Comparison of ENCODE assay signal across 27 cellular contexts in genomic region chr9:134634190-134634589, GRCh38. TPM values are rescaled to one million over a fixed set of nuclear protein-coding genes. Genes with fewer than 3 reads are reported as not detected.
DNase-seq lines count a peak whose midpoint lies in the region; ATAC-seq and TF ChIP-seq lines count a peak whose summit lies in the region.
"Had no signal": no experiment of that assay in that cellular context is flagged by ENCODE, and none has a peak within 500 bp of the region (broad histone marks: within the 10 kb centered on the region; RNA-seq: fewer than 3 reads in every experiment).

No MANE protein-coding gene starts in this region.

- H2BK20ac ChIP-seq in IMR-90 (ENCODE audit: low read depth, low read length), result no peak overlapping the region

- WGBS in IMR-90 (ENCODE audit: extremely low coverage in 2 of 2, insufficient read length in 1 of 2), 2 experiments, result 92% methylated on average over 9 of the region's 9 CpGs; no CpG with 5 or more reads in 1 of the 2 experiments

- H3K27me3 ChIP-seq in IMR-90 (ENCODE audit: control insufficient read depth, insufficient read depth, low read length), result no peaks in the 10 kb centered on the region
- H3K27me3 ChIP-seq: esophagus muscularis mucosa, foreskin keratinocyte had no signal

- in situ Hi-C loops in IMR-90 (cut with MboI; ENCODE audit: low sequenced_read_pairs), result no loop called here

- TF ChIP-seq POLR2A in IMR-90 (IDR thresholded peaks at IDR 0.05; ENCODE audit: low read depth, low read length), result no peak

- no peak overlapping the region for H4K8ac ChIP-seq in IMR-90 (ENCODE audit: low read depth in 2 of 2, low read length in 2 of 2)

- peak overlapping the region; percentile 67 for H3K27ac Mint-ChIP-seq in stimulated activated effector memory CD8-positive, alpha-beta T cell treated with anti-CD3 and anti-CD28 coated beads, Interleukin-12 subunit alpha, Interleukin-12 subunit beta, amount 100 ng/mL, for 72 hours
- H3K27ac Mint-ChIP-seq: activated CD8-positive, alpha-beta T cell treated with anti-CD3 and anti-CD28 coated beads for 36 hours; CD8-positive, alpha-beta memory T cell; T-helper 2 cell treated with Interferon-gamma antibody and Interleukin-4, amounts not matched to agents 5 μg/mL and 100 μg/mL, for 36 hours had no signal

- peak; percentile 1 for DNase-seq in activated naive CD4-positive, alpha-beta T cell treated with anti-CD3 and anti-CD28 coated beads, Interleukin-2, amount 50 U/mL, for 16 hours
- no peak for DNase-seq in activated naive CD4-positive, alpha-beta T cell treated with Interleukin-2 at 50 U/mL for 16 hours
- DNase-seq in IMR-90 (no peak), mesenteric fat pad (ENCODE audit: low spot score) (peak; percentile 87), RWPE1 (ENCODE audit: low spot score) (no peak), iPS-NIHi11 (ENCODE audit: low spot score) (no peak), putamen (ENCODE audit: low spot score) (no peak)
- no peak for DNase-seq in stimulated activated effector memory CD8-positive, alpha-beta T cell treated with anti-CD3 and anti-CD28 coated beads, Interleukin-12 subunit alpha, Interleukin-12 subunit beta, amount 100 ng/mL, for 72 hours (ENCODE audit: low spot score in 2 of 2)
- DNase-seq: activated CD8-positive, alpha-beta T cell treated with anti-CD3 and anti-CD28 coated beads for 36 hours; activated gamma-delta T cell; AML-193; foreskin keratinocyte; mesenchymal stem cell; NCI-H1436 treated with DMSO at 0.1 percent for 48 hours; NCI-H2081 treated with DMSO at 0.1 percent for 48 hours; NCI-H226; NCI-H526 treated with DMSO at 0.1 percent for 48 hours; PC-9; SHP77 treated with DMSO at 0.1 percent for 48 hours; stimulated activated CD4-positive, alpha-beta T cell treated with anti-CD3 and anti-CD28 coated beads, Interleukin-15, amount 100 ng/mL, for 24 hours; stimulated activated CD4-positive, alpha-beta T cell treated with anti-CD3 and anti-CD28 coated beads, Interleukin-4, amount 100 ng/mL, for 4 hours had no signal

- H3K36me3 Mint-ChIP-seq in stimulated activated effector memory CD8-positive, alpha-beta T cell treated with anti-CD3 and anti-CD28 coated beads, Interleukin-12 subunit alpha, Interleukin-12 subunit beta, amount 100 ng/mL, for 72 hours, result no peaks in the 10 kb centered on the region
- H3K36me3 Mint-ChIP-seq: CD8-positive, alpha-beta memory T cell had no signal

- TF ChIP-seq CTCF in IMR-90 (conservative IDR thresholded peaks at IDR 0.05; ENCODE audit: low read depth, low read length) (no peak), RWPE1 (conservative IDR thresholded peaks at IDR 0.05; ENCODE audit: low read depth) (no peak)

- H3K4me1 ChIP-seq in IMR-90 (ENCODE audit: control insufficient read depth, insufficient read depth, low read length), result peaks cover 2% of the 10 kb centered on the region; the same call in 1 of the 2 replicates
- H3K4me1 ChIP-seq: esophagus muscularis mucosa, foreskin keratinocyte, prostate gland had no signal

- no peak overlapping the region; the same call in 1 of the 2 replicates for H2AK5ac ChIP-seq in IMR-90 (ENCODE audit: low read depth, low read length)

- no peak overlapping the region for H3K23ac ChIP-seq in IMR-90 (ENCODE audit: low read depth, low read length)

- H2AFZ ChIP-seq in IMR-90 (replicated peaks; ENCODE audit: low read length, poor library complexity), result no peak overlapping the region
- H2AFZ ChIP-seq: PC-9 had no signal

- no peak overlapping the region for H3K4ac ChIP-seq in IMR-90 (ENCODE audit: low read depth, low read length)

- CTCF ChIA-PET in IMR-90 (lab: Yijun Ruan, JAX), result no interaction called here
- CTCF ChIA-PET in RWPE1 (lab: Yijun Ruan, JAX), result interaction anchor here (0.6 kb wide), 1 partner anchor 186 kb away, joined by 3 read pairs; no protein-coding TSS in a partner anchor

- no peak for TF ChIP-seq RAD21 in IMR-90 (IDR thresholded peaks at IDR 0.05; ENCODE audit: low read length)

- ATAC-seq in IMR-90 (ENCODE audit: low read depth), result no peak
- no peak for ATAC-seq in stimulated activated effector memory CD8-positive, alpha-beta T cell treated with anti-CD3 and anti-CD28 coated beads, Interleukin-12 subunit alpha, Interleukin-12 subunit beta, amount 100 ng/mL, for 72 hours
- ATAC-seq: A549; activated CD8-positive, alpha-beta T cell treated with anti-CD3 and anti-CD28 coated beads for 36 hours; foreskin keratinocyte had no signal

- H3K27ac ChIP-seq in IMR-90 (ENCODE audit: insufficient read depth, low read length) (no peak overlapping the region), RWPE1 (no peak overlapping the region)
- H3K27ac ChIP-seq: esophagus muscularis mucosa, foreskin keratinocyte, PC-9, prostate gland had no signal

- no peak overlapping the region for H4K91ac ChIP-seq in IMR-90 (ENCODE audit: insufficient read depth, low read depth, low read length)

- H2BK5ac ChIP-seq in IMR-90 (ENCODE audit: low read depth, low read length, poor library complexity, severe bottlenecking), result no peak overlapping the region

- no TSS peak for BruUV-seq in IMR-90 (replicated peaks; lab: Mats Ljungman, UMichigan)

- intact Hi-C loops in IMR-90 (cut with micrococcal nuclease), result no loop called here

- no peak overlapping the region for H2BK120ac ChIP-seq in IMR-90 (ENCODE audit: low read depth, low read length)

- no peak overlapping the region for H2BK15ac ChIP-seq in IMR-90 (ENCODE audit: low read depth, low read length)

- H3K4me1 Mint-ChIP-seq in stimulated activated effector memory CD8-positive, alpha-beta T cell treated with anti-CD3 and anti-CD28 coated beads, Interleukin-12 subunit alpha, Interleukin-12 subunit beta, amount 100 ng/mL, for 72 hours, result no peaks in the 10 kb centered on the region
- H3K4me1 Mint-ChIP-seq: CD8-positive, alpha-beta memory T cell; central memory CD8-positive, alpha-beta T cell had no signal

- no peaks in the 10 kb centered on the region for H3K9me3 Mint-ChIP-seq in stimulated activated effector memory CD8-positive, alpha-beta T cell treated with anti-CD3 and anti-CD28 coated beads, Interleukin-12 subunit alpha, Interleukin-12 subunit beta, amount 100 ng/mL, for 72 hours
- H3K9me3 Mint-ChIP-seq: activated CD8-positive, alpha-beta T cell treated with anti-CD3 and anti-CD28 coated beads for 36 hours; CD8-positive, alpha-beta memory T cell; central memory CD8-positive, alpha-beta T cell; T-helper 2 cell treated with Interferon-gamma antibody and Interleukin-4, amounts not matched to agents 5 μg/mL and 100 μg/mL, for 36 hours had no signal

- peak overlapping the region; percentile 70 for H2AK9ac ChIP-seq in IMR-90 (replicated peaks; ENCODE audit: low read depth, low read length, poor library complexity)

- H3K9ac ChIP-seq in IMR-90 (ENCODE audit: low read depth, low read length), result no peak overlapping the region

- dilution Hi-C loops in IMR-90 (cut with HindIII; ENCODE audit: low sequenced_read_pairs, unreplicated experiment), result no loop called here

- POLR2A ChIA-PET in IMR-90 (lab: Charles Lee; ENCODE audit: unreplicated experiment) (no interaction called here), RWPE1 (lab: Yijun Ruan, JAX; ENCODE audit: low non-redundant PET) (no interaction called here)

- H3K4me3 ChIP-seq in IMR-90 (ENCODE audit: insufficient read depth, low read depth, low read length), result no peak overlapping the region
- H3K4me3 ChIP-seq: A549, esophagus muscularis mucosa, PC-9, prostate gland had no signal

- H4K5ac ChIP-seq in IMR-90 (ENCODE audit: low read depth, low read length), result no peak overlapping the region

- H3K14ac ChIP-seq in IMR-90 (replicated peaks; ENCODE audit: low read depth, low read length), result no peak overlapping the region

- H3K18ac ChIP-seq in IMR-90 (ENCODE audit: low read depth, low read length), result no peak overlapping the region

- H3K79me1 ChIP-seq in IMR-90 (ENCODE audit: low read depth in 1 of 2, low read length in 2 of 2), result no peaks in the 10 kb centered on the region

- H3K56ac ChIP-seq in IMR-90 (ENCODE audit: extremely low read depth, insufficient read depth, low read length), result no peak overlapping the region

- H4K20me1 ChIP-seq in IMR-90 (ENCODE audit: insufficient read depth, low read length), result no peaks in the 10 kb centered on the region

- no peaks in the 10 kb centered on the region for H3K36me3 ChIP-seq in IMR-90 (ENCODE audit: control insufficient read depth, insufficient read depth, low read length)
- H3K36me3 ChIP-seq: esophagus muscularis mucosa, prostate gland had no signal

- H3K9me1 ChIP-seq in IMR-90 (ENCODE audit: insufficient read depth, low read length), result peaks cover 5% of the 10 kb centered on the region; the same call in 1 of the 2 replicates

- H3K4me3 Mint-ChIP-seq in stimulated activated effector memory CD8-positive, alpha-beta T cell treated with anti-CD3 and anti-CD28 coated beads, Interleukin-12 subunit alpha, Interleukin-12 subunit beta, amount 100 ng/mL, for 72 hours, result no peak overlapping the region
- H3K4me3 Mint-ChIP-seq: activated CD8-positive, alpha-beta T cell treated with anti-CD3 and anti-CD28 coated beads for 36 hours; CD8-positive, alpha-beta memory T cell; central memory CD8-positive, alpha-beta T cell; T-helper 2 cell treated with Interferon-gamma antibody and Interleukin-4, amounts not matched to agents 5 μg/mL and 100 μg/mL, for 36 hours had no signal

- no peak overlapping the region for H3K4me2 ChIP-seq in IMR-90 (ENCODE audit: low read depth, low read length)
- H3K4me2 ChIP-seq: A549, PC-9 had no signal

- H3K9me3 ChIP-seq in IMR-90 (ENCODE audit: control insufficient read depth, insufficient read depth, low read length), result no peaks in the 10 kb centered on the region
- H3K9me3 ChIP-seq: A549, esophagus muscularis mucosa, prostate gland had no signal

TF ChIP-seq in IMR-90, 13 proteins besides CTCF, POLR2A, EP300 and RAD21 (continues in another document):
- no peak for TF ChIP-seq MXI1 (IDR thresholded peaks at IDR 0.05; ENCODE audit: borderline replicate concordance, low read depth, low read length)
- no peak for TF ChIP-seq MAZ (IDR thresholded peaks at IDR 0.05; ENCODE audit: borderline replicate concordance, low read depth, low read length)
- no peak for TF ChIP-seq RCOR1 (IDR thresholded peaks at IDR 0.05; ENCODE audit: insufficient replicate concordance, low read length)
- TF ChIP-seq SMC3 (IDR thresholded peaks at IDR 0.05; ENCODE audit: low read depth, low read length), result no peak
- no peak for TF ChIP-seq MAFK (IDR thresholded peaks at IDR 0.05; ENCODE audit: low read depth, low read length)
- no peak for TF ChIP-seq RFX5 (IDR thresholded peaks at IDR 0.05; ENCODE audit: low read depth, low read length)
- TF ChIP-seq FOS (IDR thresholded peaks at IDR 0.05; ENCODE audit: low read depth, low read length), result no peak
- no peak for TF ChIP-seq CEBPB (IDR thresholded peaks at IDR 0.05; ENCODE audit: low read depth, low read length)

RNA-seq across cellular contexts. Expression of gene COL5A1, which starts 7.4 kb away (rescaled TPM):
- total RNA-seq in IMR-90 (2012; rRNA removed), result 19.2 and 21.1 TPM in 2 replicates
- polyA plus RNA-seq in IMR-90 (2012; rRNA removed), result 154 and 173 TPM in 2 replicates
- 95.5 and 194 TPM in 2 replicates for polyA plus RNA-seq in IMR-90 (2012; cell fraction: cytosol; rRNA removed)
- 391 and 419 TPM in 2 replicates for polyA plus RNA-seq in IMR-90 (2012; cell fraction: nucleus; rRNA removed; ENCODE audit: low replicate concordance)
- 84.7 TPM for total RNA-seq in mesenteric fat pad

Comparison
In these comparisons a context has a peak if more than half of its experiments do, and no peak if none do; other contexts are left out.
1. DNase-seq: peak in activated naive CD4-positive, alpha-beta T cell treated with anti-CD3 and anti-CD28 coated beads, Interleukin-2, amount 50 U/mL, for 16 hours (single experiment) and mesenteric fat pad (single experiment); none in activated naive CD4-positive, alpha-beta T cell treated with Interleukin-2 at 50 U/mL for 16 hours (single experiment), IMR-90 (single experiment), stimulated activated effector memory CD8-positive, alpha-beta T cell treated with anti-CD3 and anti-CD28 coated beads, Interleukin-12 subunit alpha, Interleukin-12 subunit beta, amount 100 ng/mL, for 72 hours (0 of 2), RWPE1 (single experiment), iPS-NIHi11 (single experiment) and putamen (single experiment).